In the genomic region with DNA sequence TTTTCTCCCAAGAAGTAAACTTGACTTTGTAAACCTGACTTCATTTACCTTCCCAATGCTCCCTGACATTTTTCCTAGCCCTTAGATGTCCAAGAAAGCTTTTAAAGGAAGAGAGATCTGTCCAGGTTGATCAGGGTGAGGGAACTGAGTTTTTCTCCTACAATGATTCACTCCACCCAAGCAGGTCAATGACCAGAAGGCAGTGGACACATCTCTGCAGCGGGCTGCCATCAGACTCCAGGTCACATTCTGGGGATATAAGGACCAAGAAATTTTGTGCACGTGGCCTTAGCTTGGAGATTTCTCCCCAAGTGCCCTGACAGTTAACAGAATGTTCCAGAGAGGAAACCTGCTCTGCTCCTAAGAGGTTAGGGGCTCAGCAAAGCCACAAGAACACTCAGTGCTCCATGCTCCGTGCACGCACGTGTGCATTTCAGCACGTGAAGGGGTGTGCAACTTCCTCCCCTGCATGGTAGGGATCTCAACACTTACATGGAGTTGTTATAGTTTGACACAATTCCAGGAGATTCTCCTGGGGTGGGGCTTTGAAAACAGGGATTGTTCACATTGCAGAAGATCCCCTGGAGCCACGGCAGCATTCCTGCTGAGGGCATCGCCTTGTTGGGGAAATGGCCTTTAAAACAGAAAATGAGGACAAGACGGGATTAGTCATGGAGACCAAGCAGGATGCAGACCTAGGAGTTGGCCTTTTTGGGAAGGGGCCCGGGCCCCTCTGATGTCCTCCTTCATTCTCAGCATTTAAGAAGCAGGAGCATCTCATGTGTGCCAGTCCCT, we compare ENCODE assay signal across 14 cellular contexts. TPM values are rescaled to one million over a fixed set of nuclear protein-coding genes. Genes with fewer than 3 reads are reported as not detected.
"Had no signal": no experiment of that assay in that cellular context is flagged by ENCODE, and none has a peak within 500 bp of the region (broad histone marks: within the 10 kb centered on the region; RNA-seq: fewer than 3 reads in every experiment).

No MANE protein-coding gene starts in this region.

- H3K4me3 ChIP-seq: heart right ventricle, mucosa of descending colon, skin epidermis, tibial artery had no signal

- H3K27ac ChIP-seq: brain microvascular endothelial cell, foreskin keratinocyte, heart right ventricle, skin epidermis, tibial artery had no signal

- H3K4me1 ChIP-seq: foreskin keratinocyte, tibial artery had no signal

- H3K9me3 Mint-ChIP-seq: activated CD4-positive, alpha-beta T cell treated with anti-CD3 and anti-CD28 coated beads, Interleukin-2, amount 10 ng/mL, durations not matched to agents 7 days and 5 days; activated naive CD8-positive, alpha-beta T cell treated with anti-CD3 and anti-CD28 coated beads for 36 hours; naive thymus-derived CD4-positive, alpha-beta T cell had no signal

- H3K36me3 Mint-ChIP-seq: activated naive CD8-positive, alpha-beta T cell treated with anti-CD3 and anti-CD28 coated beads for 36 hours; naive thymus-derived CD4-positive, alpha-beta T cell had no signal

- H3K27ac Mint-ChIP-seq: activated CD4-positive, alpha-beta T cell treated with anti-CD3 and anti-CD28 coated beads, Interleukin-2, amount 10 ng/mL, durations not matched to agents 7 days and 5 days; activated naive CD8-positive, alpha-beta T cell treated with anti-CD3 and anti-CD28 coated beads for 36 hours; naive thymus-derived CD4-positive, alpha-beta T cell had no signal

- DNase-seq: activated CD4-positive, alpha-beta T cell treated with anti-CD3 and anti-CD28 coated beads, Interleukin-2, amount 10 ng/mL, durations not matched to agents 7 days and 5 days; activated gamma-delta T cell treated with Interleukin-2 at 50 U/mL for 16 hours; activated naive CD8-positive, alpha-beta T cell treated with anti-CD3 and anti-CD28 coated beads for 36 hours; brain microvascular endothelial cell; effector CD8-positive, alpha-beta T cell; foreskin keratinocyte; heart right ventricle; mucosa of descending colon; naive thymus-derived CD4-positive, alpha-beta T cell; nucleus accumbens; stimulated activated CD4-positive, alpha-beta T cell treated with anti-CD3 and anti-CD28 coated beads, Interleukin-4, amount 100 ng/mL, for 24 hours; stimulated activated naive CD4-positive, alpha-beta T cell; tibial artery had no signal

- H3K4me3 Mint-ChIP-seq: activated CD4-positive, alpha-beta T cell treated with anti-CD3 and anti-CD28 coated beads, Interleukin-2, amount 10 ng/mL, durations not matched to agents 7 days and 5 days; activated naive CD8-positive, alpha-beta T cell treated with anti-CD3 and anti-CD28 coated beads for 36 hours; naive thymus-derived CD4-positive, alpha-beta T cell had no signal

- H3K27me3 ChIP-seq: brain microvascular endothelial cell, tibial artery had no signal

- H3K9me3 ChIP-seq: heart right ventricle, mucosa of descending colon, tibial artery had no signal

- ATAC-seq: foreskin keratinocyte; heart right ventricle; mucosa of descending colon; naive thymus-derived CD4-positive, alpha-beta T cell had no signal

- H3K36me3 ChIP-seq: brain microvascular endothelial cell, heart right ventricle, tibial artery had no signal

RNA-seq across cellular contexts. Expression of a gene that starts 9.8 kb away (rescaled TPM):
- total RNA-seq: activated CD4-positive, alpha-beta T cell treated with anti-CD3 and anti-CD28 coated beads, Interleukin-2, amount 10 ng/mL, durations not matched to agents 7 days and 5 days; activated naive CD8-positive, alpha-beta T cell treated with anti-CD3 and anti-CD28 coated beads for 36 hours; foreskin keratinocyte; naive thymus-derived CD4-positive, alpha-beta T cell had no signal
- polyA plus RNA-seq: foreskin keratinocyte; naive thymus-derived CD4-positive, alpha-beta T cell had no signal
